ENCODE assay signal across 8 cellular contexts in the genomic region with DNA sequence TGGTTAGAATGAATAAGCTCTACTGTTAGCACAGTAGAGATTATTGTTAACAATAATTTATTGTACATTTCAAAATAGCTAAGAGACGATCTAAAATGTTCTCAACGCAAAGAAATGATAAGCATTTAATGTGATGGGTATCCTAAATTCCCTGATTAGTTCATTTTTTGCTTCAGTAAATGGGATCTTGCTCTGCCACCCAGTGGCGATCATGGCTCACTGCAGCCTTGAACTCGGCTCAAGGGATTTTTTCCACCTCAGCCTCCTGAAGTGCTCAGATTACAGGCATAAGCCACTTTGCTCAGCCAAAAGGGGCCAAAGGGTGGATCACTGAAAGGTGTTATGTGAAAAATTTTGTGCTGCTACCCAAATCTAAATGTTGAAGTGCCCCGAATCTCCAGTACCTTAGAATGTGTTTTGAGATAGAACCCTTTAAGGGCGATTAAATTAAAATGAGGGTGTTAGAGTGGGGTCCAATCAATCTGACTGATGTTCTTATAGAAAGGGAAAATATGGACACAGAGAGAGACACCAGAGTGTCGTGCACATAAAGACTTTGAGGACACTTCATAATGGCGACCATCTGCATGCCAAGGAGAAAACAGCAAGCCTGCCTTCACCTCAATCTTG. TPM values are rescaled to one million over a fixed set of nuclear protein-coding genes. Genes with fewer than 3 reads are reported as not detected.
DNase-seq lines count a peak whose midpoint lies in the region; ATAC-seq and TF ChIP-seq lines count a peak whose summit lies in the region.

No MANE protein-coding gene starts in this region.

- no peak overlapping the region for H3K27ac ChIP-seq in psoas muscle

- H3K4me1 ChIP-seq in psoas muscle: no peaks in the 10 kb centered on the region

- H3K9me3 ChIP-seq in psoas muscle: no peaks in the 10 kb centered on the region

- intact Hi-C loops in psoas muscle (cut with DNase I): loop anchor here (1.0 to 10.0 kb wide), 2 partner anchors 53 to 99 kb away; a partner anchor contains a TSS

- no peaks in the 10 kb centered on the region for H3K36me3 ChIP-seq in psoas muscle (ENCODE audit: insufficient read depth in 1 of 2, low read depth in 1 of 2)

- no peak overlapping the region for H3K4me3 ChIP-seq in psoas muscle

- 14 to 16% (median 14%) methylated on average over 8 of the region's 8 CpGs for WGBS in psoas muscle, 3 donors

- ATAC-seq in psoas muscle: peak; percentile 76 to 87 (median 85)
- no peak for ATAC-seq in GM21360 (IDR thresholded peaks at IDR 0.05; ENCODE audit: unreplicated experiment)
- ATAC-seq in GM21528 (IDR thresholded peaks at IDR 0.05; ENCODE audit: low FRiP score, unreplicated experiment): no peak

- DNase-seq in COLO829 (ENCODE audit: low spot score) (peak; percentile 24), HT-29 (ENCODE audit: low spot score) (peak; percentile 82), RPMI8226 (peak; percentile 63), glomerular endothelial cell (ENCODE audit: extremely low read depth, low read depth, low spot score) (peak; percentile 25), psoas muscle (peak; percentile 33 to 64)
- peak in 3 of 4 experiments; percentile 4 to 28 (median 27) for DNase-seq in activated naive CD4-positive, alpha-beta T cell (lab: John Stamatoyannopoulos, UW)

- H3K27me3 ChIP-seq in psoas muscle (ENCODE audit: insufficient read depth in 3 of 3, low read length in 2 of 3): no peaks in the 10 kb centered on the region

- TF ChIP-seq CTCF in psoas muscle (IDR thresholded peaks at IDR 0.05): peak; percentile 96

RNA-seq across cellular contexts. Expression of a gene that starts 31.5 kb away (rescaled TPM):
- total RNA-seq in HT-29 (2014; rRNA removed; shearing (Covaris generic)): 6.1 and 9.2 TPM in 2 replicates
- total RNA-seq in glomerular endothelial cell (9.1 and 9.5 TPM in 2 replicates), psoas muscle (10 to 100 TPM in 2 of 4 donors, 1 to 10 TPM in 2; 6.3 to 10.4 (median 8.8) TPM)
- polyA plus RNA-seq in psoas muscle: 10 to 100 TPM in 1 of 3 donors, 1 to 10 TPM in 2; 3.6 to 10.7 (median 3.8) TPM

RNA-seq across cellular contexts. Expression of a gene that starts 48.0 kb away (rescaled TPM):
- total RNA-seq in HT-29 (2014; rRNA removed; shearing (Covaris generic)): 430 and 450 TPM in 2 replicates
- total RNA-seq in glomerular endothelial cell (322 and 337 TPM in 2 replicates), psoas muscle (100 to 1,000 TPM; 182 to 340 (median 268) TPM)
- 100 to 1,000 TPM; 127 to 400 (median 139) TPM for polyA plus RNA-seq in psoas muscle

RNA-seq across cellular contexts. Expression of a gene that starts 59.1 kb away (rescaled TPM):
- 0.51 and 0.73 TPM in 2 replicates for total RNA-seq in HT-29 (2014; rRNA removed; shearing (Covaris generic))
- total RNA-seq in glomerular endothelial cell (4.0 and 6.4 TPM in 2 replicates), psoas muscle (10 to 100 TPM in 1 of 4 donors, 1 to 10 TPM in 3; 6.2 to 10.5 (median 7.0) TPM)
- 1 to 10 TPM; 4.6 to 7.0 (median 5.3) TPM for polyA plus RNA-seq in psoas muscle

Comparison
In these comparisons a context has a peak if more than half of its experiments do, and no peak if none do; other contexts are left out.
1. DNase-seq: peak in every context shown above with its lines; median percentile 82 in HT-29; 63 in RPMI8226; 48 in psoas muscle; 27 in activated naive CD4-positive, alpha-beta T cell; 25 in glomerular endothelial cell; 24 in COLO829.
2. ATAC-seq: peak in psoas muscle (4 of 4); none in GM21360 (single experiment) and GM21528 (single experiment).